Comparison of ENCODE assay signal across 9 cellular contexts in the genomic region with DNA sequence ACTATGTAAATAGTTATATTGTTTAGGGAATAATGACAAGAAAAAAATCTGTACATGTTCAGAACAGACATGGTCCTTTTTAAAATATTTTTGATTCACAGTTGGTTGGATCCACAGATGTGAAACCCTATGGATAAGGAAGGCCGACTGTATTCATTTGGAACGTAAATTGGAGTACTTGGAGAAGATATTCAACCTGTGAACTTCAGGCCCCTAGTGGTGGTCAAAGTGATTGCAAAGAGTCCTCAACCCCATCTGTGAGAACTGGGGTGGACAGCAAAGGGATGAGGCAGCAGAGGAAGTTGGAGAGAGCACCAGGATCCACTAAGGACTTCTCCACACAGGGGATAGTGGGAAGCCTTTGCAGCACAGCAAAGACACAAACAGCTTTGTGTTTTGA. TPM values are rescaled to one million over a fixed set of nuclear protein-coding genes. Genes with fewer than 3 reads are reported as not detected.
DNase-seq lines count a peak whose midpoint lies in the region; ATAC-seq and TF ChIP-seq lines count a peak whose summit lies in the region.
"Had no signal": no experiment of that assay in that cellular context is flagged by ENCODE, and none has a peak within 500 bp of the region (broad histone marks: within the 10 kb centered on the region; RNA-seq: fewer than 3 reads in every experiment).

No MANE protein-coding gene starts in this region.

- H3K27me3 ChIP-seq in MG63 (peaks cover 8% of the 10 kb centered on the region), mammary epithelial cell (ENCODE audit: insufficient read depth, low read length) (no peaks in the 10 kb centered on the region), neuronal stem cell (ENCODE audit: control insufficient read depth in 3 of 3, insufficient read depth in 3 of 3, low read depth in 1 of 3, low read length in 3 of 3) (peaks cover 0 to 12% (median 0%) of the 10 kb centered on the region in 3 experiments)

- no peaks in the 10 kb centered on the region for H3K79me1 ChIP-seq in neuronal stem cell (ENCODE audit: low read depth, low read length)

- dilution Hi-C loops in mammary epithelial cell (cut with HindIII; ENCODE audit: low sequenced_read_pairs): loop anchor here (5.0 kb wide), 1 partner anchor 127 kb away; no protein-coding TSS in a partner anchor

- no peak overlapping the region for H3K23ac ChIP-seq in neuronal stem cell (ENCODE audit: low read depth, low read length, poor library complexity)

- H3K36me3 Mint-ChIP-seq in activated naive CD4-positive, alpha-beta T cell treated with anti-CD3 and anti-CD28 coated beads, Interleukin-2, amount 10 ng/mL, durations not matched to agents 7 days and 5 days: no peaks in the 10 kb centered on the region
- H3K36me3 Mint-ChIP-seq in nephron progenitor cell (ENCODE audit: low read depth): no peaks in the 10 kb centered on the region
- peaks cover 0 to 10% of the 10 kb centered on the region in 2 donors for H3K36me3 Mint-ChIP-seq in activated naive CD4-positive, alpha-beta T cell treated with anti-CD3 and anti-CD28 coated beads, Interleukin-2, amount 50 U/mL, for 72 hours
- H3K36me3 Mint-ChIP-seq: brain had no signal

- H3K9ac ChIP-seq in mammary epithelial cell (ENCODE audit: insufficient read depth, low read length) (no peak overlapping the region), neuronal stem cell (ENCODE audit: low read depth, low read length, poor library complexity) (no peak overlapping the region)

- H3K14ac ChIP-seq in neuronal stem cell (ENCODE audit: low read length): no peak overlapping the region

- no peak overlapping the region for H2AFZ ChIP-seq in mammary epithelial cell (ENCODE audit: low read depth, low read length)
- H2AFZ ChIP-seq in neuronal stem cell (ENCODE audit: low read length): no peak overlapping the region

- no peaks in the 10 kb centered on the region for H4K20me1 ChIP-seq in mammary epithelial cell (ENCODE audit: insufficient read depth, low read length)

- no peaks in the 10 kb centered on the region for H3K36me3 ChIP-seq in MG63
- no peaks in the 10 kb centered on the region for H3K36me3 ChIP-seq in mammary epithelial cell (ENCODE audit: insufficient read depth, low read length)
- no peaks in the 10 kb centered on the region for H3K36me3 ChIP-seq in neuronal stem cell (replicated peaks in 1 of 2; ENCODE audit: control insufficient read depth in 2 of 2, insufficient read depth in 2 of 2, low read length in 2 of 2)

- no peak for ATAC-seq in HG02763 (IDR thresholded peaks at IDR 0.05; ENCODE audit: unreplicated experiment)
- ATAC-seq in activated naive CD4-positive, alpha-beta T cell treated with anti-CD3 and anti-CD28 coated beads, Interleukin-2, amount 50 U/mL, for 72 hours: no peak

- H3K4me1 ChIP-seq in mammary epithelial cell (ENCODE audit: insufficient read depth, low read length) (peaks cover 10% of the 10 kb centered on the region), neuronal stem cell (ENCODE audit: control insufficient read depth in 2 of 2, insufficient read depth in 1 of 2, low read depth in 1 of 2, low read length in 2 of 2) (no peaks in the 10 kb centered on the region)

- in situ Hi-C loops in mammary epithelial cell (cut with MboI; ENCODE audit: low sequenced_read_pairs in 2 of 2): loop anchor here in 1 of 2 donors (10.0 kb wide), 1 partner anchor 125 kb away; no protein-coding TSS in a partner anchor

- 71% methylated on average over 2 of the region's 2 CpGs for WGBS in mammary epithelial cell (ENCODE audit: low coverage, missing lambda C conversion rate)
- no CpG with 5 or more reads among the region's 2 CpGs for WGBS in neuronal stem cell (ENCODE audit: extremely low coverage in 2 of 2, insufficient read length in 2 of 2, insufficient replicate concordance in 1 of 2), 2 donors

- no peak overlapping the region for H3K4me3 Mint-ChIP-seq in activated naive CD4-positive, alpha-beta T cell treated with anti-CD3 and anti-CD28 coated beads, Interleukin-2, amount 10 ng/mL, durations not matched to agents 7 days and 5 days
- no peak overlapping the region for H3K4me3 Mint-ChIP-seq in nephron progenitor cell
- H3K4me3 Mint-ChIP-seq: brain had no signal

- no TSS peak for BruUV-seq in mammary epithelial cell (replicated peaks; lab: Mats Ljungman, UMichigan)

- H3K4ac ChIP-seq in neuronal stem cell (ENCODE audit: low read length): no peak overlapping the region

- DNase-seq in activated naive CD4-positive, alpha-beta T cell treated with anti-CD3 and anti-CD28 coated beads, Interleukin-2, amount 10 ng/mL, durations not matched to agents 7 days and 5 days: peak; percentile 21
- no peak for DNase-seq in activated naive CD4-positive, alpha-beta T cell treated with Interleukin-2 at 50 U/mL for 16 hours
- DNase-seq in MG63 (peak; percentile 13), mammary epithelial cell (peak; percentile 42), nephron progenitor cell (peak; percentile 29), neuronal stem cell (ENCODE audit: low spot score) (no peak)
- no peak for DNase-seq in activated naive CD4-positive, alpha-beta T cell treated with anti-CD3 and anti-CD28 coated beads, Interleukin-2, amount 50 U/mL, for 72 hours (ENCODE audit: low spot score in 2 of 2)

- no peaks in the 10 kb centered on the region for H3K79me2 ChIP-seq in mammary epithelial cell (ENCODE audit: insufficient read depth, low read length)

- H3K27me3 Mint-ChIP-seq in activated naive CD4-positive, alpha-beta T cell treated with anti-CD3 and anti-CD28 coated beads, Interleukin-2, amount 10 ng/mL, durations not matched to agents 7 days and 5 days: peaks cover 13% of the 10 kb centered on the region
- peaks cover 4% of the 10 kb centered on the region for H3K27me3 Mint-ChIP-seq in nephron progenitor cell (ENCODE audit: low read depth, poor library complexity)

- H3K27ac ChIP-seq in mammary epithelial cell (ENCODE audit: insufficient read depth, low read depth, low read length) (no peak overlapping the region), neuronal stem cell (replicated peaks; ENCODE audit: low read length) (no peak overlapping the region)

- no peak overlapping the region for H2AK5ac ChIP-seq in neuronal stem cell (ENCODE audit: low read depth, low read length)

- H4K8ac ChIP-seq in neuronal stem cell (ENCODE audit: low read depth, low read length): no peak overlapping the region

- no peak overlapping the region for H3K4me2 ChIP-seq in mammary epithelial cell (ENCODE audit: insufficient read depth, low read depth, low read length)
- H3K4me2 ChIP-seq in neuronal stem cell (ENCODE audit: insufficient read depth, low read length, poor library complexity, severe bottlenecking): no peak overlapping the region

- peaks cover 6% of the 10 kb centered on the region for H3K4me1 Mint-ChIP-seq in activated naive CD4-positive, alpha-beta T cell treated with anti-CD3 and anti-CD28 coated beads, Interleukin-2, amount 10 ng/mL, durations not matched to agents 7 days and 5 days
- H3K4me1 Mint-ChIP-seq in nephron progenitor cell: no peaks in the 10 kb centered on the region
- H3K4me1 Mint-ChIP-seq: brain had no signal

- no peak overlapping the region for H2BK12ac ChIP-seq in neuronal stem cell (ENCODE audit: low read length)

- H3K4me3 ChIP-seq in MG63 (no peak overlapping the region), mammary epithelial cell (replicated peaks in 1 of 3; ENCODE audit: insufficient read depth in 1 of 3, low read depth in 2 of 3, low read length in 3 of 3) (no peak overlapping the region), neuronal stem cell (ENCODE audit: low read length in 2 of 2) (no peak overlapping the region)

- H3K9me3 ChIP-seq in MG63: no peaks in the 10 kb centered on the region
- H3K9me3 ChIP-seq in mammary epithelial cell (replicated peaks; ENCODE audit: insufficient read depth, low read length): no peaks in the 10 kb centered on the region
- no peaks in the 10 kb centered on the region for H3K9me3 ChIP-seq in neuronal stem cell (replicated peaks in 1 of 2; ENCODE audit: control insufficient read depth in 2 of 2, insufficient read depth in 1 of 2, low read depth in 1 of 2, low read length in 2 of 2)

- H2BK5ac ChIP-seq in neuronal stem cell (ENCODE audit: low read length): no peak overlapping the region

- no peak overlapping the region for H3K18ac ChIP-seq in neuronal stem cell (ENCODE audit: low read length)

- no peak overlapping the region for H3K27ac Mint-ChIP-seq in activated naive CD4-positive, alpha-beta T cell treated with anti-CD3 and anti-CD28 coated beads, Interleukin-2, amount 10 ng/mL, durations not matched to agents 7 days and 5 days
- H3K27ac Mint-ChIP-seq in nephron progenitor cell: no peak overlapping the region
- H3K27ac Mint-ChIP-seq in activated naive CD4-positive, alpha-beta T cell treated with anti-CD3 and anti-CD28 coated beads, Interleukin-2, amount 50 U/mL, for 72 hours: no peak overlapping the region
- H3K27ac Mint-ChIP-seq: brain had no signal

- no peak overlapping the region for H4K91ac ChIP-seq in neuronal stem cell (ENCODE audit: low read depth, low read length, poor library complexity)

- H3K9me3 Mint-ChIP-seq in activated naive CD4-positive, alpha-beta T cell treated with anti-CD3 and anti-CD28 coated beads, Interleukin-2, amount 10 ng/mL, durations not matched to agents 7 days and 5 days: no peaks in the 10 kb centered on the region
- H3K9me3 Mint-ChIP-seq in nephron progenitor cell: no peaks in the 10 kb centered on the region
- H3K9me3 Mint-ChIP-seq in activated naive CD4-positive, alpha-beta T cell treated with anti-CD3 and anti-CD28 coated beads, Interleukin-2, amount 50 U/mL, for 72 hours: no peaks in the 10 kb centered on the region
- H3K9me3 Mint-ChIP-seq: brain had no signal

- no peak overlapping the region for H2BK15ac ChIP-seq in neuronal stem cell (ENCODE audit: low read length)

- TF ChIP-seq CTCF in mammary epithelial cell (conservative IDR thresholded peaks at IDR 0.05 in 1 of 2, IDR thresholded peaks at IDR 0.05 in 1 of 2; ENCODE audit: extremely low read depth in 1 of 2, insufficient read depth in 1 of 2, low read depth in 1 of 2, low read length in 2 of 2) (peak; percentile 68 to 74), nephron progenitor cell (IDR thresholded peaks at IDR 0.05) (peak; percentile 48)

- H2BK120ac ChIP-seq in neuronal stem cell (ENCODE audit: low read depth, low read length): no peak overlapping the region

- intact Hi-C loops in mammary epithelial cell (cut with micrococcal nuclease): no loop called here

- CTCF ChIA-PET in activated naive CD4-positive, alpha-beta T cell treated with anti-CD3 and anti-CD28 coated beads, Interleukin-2, amount 10 ng/mL, durations not matched to agents 7 days and 5 days (lab: Charles Lee): interaction anchor here (0.6 to 14.5 kb wide), 18 partner anchors 8 to 232 kb away, joined by 3 to 222 read pairs (median 4); no protein-coding TSS in a partner anchor
- CTCF ChIA-PET in mammary epithelial cell (lab: Charles Lee; ENCODE audit: low non-redundant PET): no interaction called here

RNA-seq across cellular contexts. Expression of a gene that starts 6.2 kb away (rescaled TPM):
- not detected in 2 replicates for total RNA-seq in MG63 (2014; rRNA removed; shearing (Covaris generic); ENCODE audit: low replicate concordance)
- total RNA-seq in mammary epithelial cell: not detected
- not detected for polyA plus RNA-seq in mammary epithelial cell
- polyA minus RNA-seq in mammary epithelial cell: not detected
- polyA plus RNA-seq in neuronal stem cell (2013, experiment 1 of 2): 0.07 TPM
- polyA plus RNA-seq in neuronal stem cell (2013, experiment 2 of 2): 0.07 TPM
- total RNA-seq in activated naive CD4-positive, alpha-beta T cell treated with anti-CD3 and anti-CD28 coated beads, Interleukin-2, amount 50 U/mL, for 72 hours: 1 to 10 TPM in 1 of 2 donors, under 1 TPM in 1; 0.18 to 2.5 TPM

Comparison
In these comparisons a context has a peak if more than half of its experiments do, and no peak if none do; other contexts are left out.
1. DNase-seq: peak in activated naive CD4-positive, alpha-beta T cell treated with anti-CD3 and anti-CD28 coated beads, Interleukin-2, amount 10 ng/mL, durations not matched to agents 7 days and 5 days (single experiment), MG63 (single experiment), mammary epithelial cell (single experiment) and nephron progenitor cell (single experiment); none in activated naive CD4-positive, alpha-beta T cell treated with Interleukin-2 at 50 U/mL for 16 hours (single experiment), neuronal stem cell (single experiment) and activated naive CD4-positive, alpha-beta T cell treated with anti-CD3 and anti-CD28 coated beads, Interleukin-2, amount 50 U/mL, for 72 hours (0 of 2).